ENCODE assay signal across 24 cellular contexts in genomic region chr18:72799106-72799505, GRCh38.
"Had no signal": no experiment of that assay in that cellular context is flagged by ENCODE, and none has a peak within 500 bp of the region (broad histone marks: within the 10 kb centered on the region; RNA-seq: fewer than 3 reads in every experiment).

No MANE protein-coding gene starts in this region.

- H3K27ac Mint-ChIP-seq: activated CD8-positive, alpha-beta T cell treated with anti-CD3 and anti-CD28 coated beads, Interleukin-2, amount 10 ng/mL, durations not matched to agents 7 days and 5 days; activated T-helper 1 cell treated with anti-CD3 and anti-CD28 coated beads, Interleukin-12 subunit alpha, Interleukin-12 subunit beta, Interleukin-2, Interleukin-4 antibody, amounts not matched to agents 30 ng/mL and 10 ng/mL and 1 ng/mL, durations not matched to agents 14 hours and 24 hours and 36 hours; memory B cell; nephron; stimulated activated naive CD8-positive, alpha-beta T cell treated with anti-CD3 and anti-CD28 coated beads, Interleukin-15, Interleukin-2, amounts not matched to agents 100 ng/mL and 50 ng/mL, for 24 hours had no signal

- H3K27me3 Mint-ChIP-seq: memory B cell; stimulated activated naive CD8-positive, alpha-beta T cell treated with anti-CD3 and anti-CD28 coated beads, Interleukin-15, Interleukin-2, amounts not matched to agents 100 ng/mL and 50 ng/mL, for 24 hours had no signal

- H3K4me1 ChIP-seq: ascending aorta, gastroesophageal sphincter, prostate gland, tibial artery had no signal

- H3K36me3 ChIP-seq: ascending aorta, gastroesophageal sphincter, neutrophil, ovary, prostate gland, tibial artery had no signal

- DNase-seq: activated CD4-positive, alpha-beta T cell treated with anti-CD3 and anti-CD28 coated beads for 1 hour; activated CD4-positive, alpha-beta T cell treated with anti-CD3 and anti-CD28 coated beads, Interleukin-2, amount 50 U/mL, for 1 hour; activated CD8-positive, alpha-beta T cell treated with anti-CD3 and anti-CD28 coated beads, Interleukin-2, amount 10 ng/mL, durations not matched to agents 7 days and 5 days; activated gamma-delta T cell; activated naive CD4-positive, alpha-beta T cell treated with anti-CD3 and anti-CD28 coated beads, Interleukin-2, amount 50 U/mL, for 16 hours; cerebellar nuclear complex; cortex of kidney; erythroblast; head of caudate nucleus; islet precursor cell; left cardiac atrium; ovary; stimulated activated CD4-positive, alpha-beta T cell treated with anti-CD3 and anti-CD28 coated beads, Interleukin-4, amount 100 ng/mL, for 4 hours; substantia nigra; T-helper 9 cell; tibial artery had no signal

- H3K4me3 Mint-ChIP-seq: activated CD8-positive, alpha-beta T cell treated with anti-CD3 and anti-CD28 coated beads, Interleukin-2, amount 10 ng/mL, durations not matched to agents 7 days and 5 days; activated T-helper 1 cell treated with anti-CD3 and anti-CD28 coated beads, Interleukin-12 subunit alpha, Interleukin-12 subunit beta, Interleukin-2, Interleukin-4 antibody, amounts not matched to agents 30 ng/mL and 10 ng/mL and 1 ng/mL, durations not matched to agents 14 hours and 24 hours and 36 hours; memory B cell; nephron; stimulated activated naive CD8-positive, alpha-beta T cell treated with anti-CD3 and anti-CD28 coated beads, Interleukin-15, Interleukin-2, amounts not matched to agents 100 ng/mL and 50 ng/mL, for 24 hours had no signal

- H3K9me3 Mint-ChIP-seq: activated T-helper 1 cell treated with anti-CD3 and anti-CD28 coated beads, Interleukin-12 subunit alpha, Interleukin-12 subunit beta, Interleukin-2, Interleukin-4 antibody, amounts not matched to agents 30 ng/mL and 10 ng/mL and 1 ng/mL, durations not matched to agents 14 hours and 24 hours and 36 hours; nephron; stimulated activated naive CD8-positive, alpha-beta T cell treated with anti-CD3 and anti-CD28 coated beads, Interleukin-15, Interleukin-2, amounts not matched to agents 100 ng/mL and 50 ng/mL, for 24 hours had no signal

- H3K27ac ChIP-seq: ascending aorta, gastroesophageal sphincter, neutrophil, ovary, prostate gland, tibial artery had no signal

- H3K4me3 ChIP-seq: ascending aorta, gastroesophageal sphincter, ovary, prostate gland, tibial artery had no signal

- H3K4me1 Mint-ChIP-seq: memory B cell, nephron had no signal

- H3K36me3 Mint-ChIP-seq: memory B cell had no signal

- H3K9me3 ChIP-seq: ascending aorta, gastroesophageal sphincter, neutrophil, ovary, prostate gland, tibial artery had no signal

- ATAC-seq: activated CD8-positive, alpha-beta T cell treated with anti-CD3 and anti-CD28 coated beads, Interleukin-2, amount 10 ng/mL, durations not matched to agents 7 days and 5 days; gastroesophageal sphincter; left cardiac atrium had no signal

- H3K27me3 ChIP-seq: ascending aorta, gastroesophageal sphincter, neutrophil, ovary, tibial artery had no signal
